Comparison of ENCODE assay signal across 23 cellular contexts in genomic region chr10:95373660-95374059, GRCh38.
"Had no signal": no experiment of that assay in that cellular context is flagged by ENCODE, and none has a peak within 500 bp of the region (broad histone marks: within the 10 kb centered on the region; RNA-seq: fewer than 3 reads in every experiment).

No MANE protein-coding gene starts in this region.

- H3K4me3 Mint-ChIP-seq: dendritic cell treated with granulocyte-macrophage colony-stimulating factor and Interleukin-4, amounts not matched to agents 40 ng/mL and 50 ng/mL, for 4 days; endodermal cell; mesothelial cell of epicardium; natural killer cell treated with Interleukin-12 subunit alpha and Interleukin-12 subunit beta and Interleukin-15 and Interleukin-18, amount 100 ng/mL, for 72 hours; neural progenitor cell; stimulated activated memory B cell treated with anti-CD40 and anti-IgM and Interleukin-4, amounts not matched to agents 10 μg/mL and 1 μg/mL and 100 μg/mL, for 72 hours had no signal

- H3K36me3 ChIP-seq: colonic mucosa, esophagus squamous epithelium, neural progenitor cell had no signal

- H3K9me3 ChIP-seq: colonic mucosa, esophagus squamous epithelium, mucosa of descending colon, thoracic aorta, tibial nerve, upper lobe of left lung had no signal

- ATAC-seq: left lobe of liver; mucosa of descending colon; natural killer cell treated with Interleukin-12 subunit alpha and Interleukin-12 subunit beta and Interleukin-15 and Interleukin-18, amount 100 ng/mL, for 72 hours; sciatic nerve; stimulated activated memory B cell treated with anti-CD40 and anti-IgM and Interleukin-4, amounts not matched to agents 10 μg/mL and 1 μg/mL and 100 μg/mL, for 72 hours; stimulated activated naive CD8-positive, alpha-beta T cell treated with anti-CD3 and anti-CD28 coated beads, Interleukin-15, Interleukin-2, amounts not matched to agents 100 U/mL and 50 U/mL, for 24 hours had no signal

- H3K27ac ChIP-seq: colonic mucosa, esophagus squamous epithelium, neural progenitor cell, parathyroid adenoma, tibial nerve, upper lobe of left lung had no signal

- H3K27me3 ChIP-seq: colonic mucosa, esophagus squamous epithelium, neural progenitor cell, tibial nerve, upper lobe of left lung had no signal

- H3K27ac Mint-ChIP-seq: dendritic cell treated with granulocyte-macrophage colony-stimulating factor and Interleukin-4, amounts not matched to agents 40 ng/mL and 50 ng/mL, for 4 days; endodermal cell; mesothelial cell of epicardium; naive B cell; natural killer cell treated with Interleukin-12 subunit alpha and Interleukin-12 subunit beta and Interleukin-15 and Interleukin-18, amount 100 ng/mL, for 72 hours; neural progenitor cell; progenitor cell of endocrine pancreas; stimulated activated memory B cell treated with anti-CD40 and anti-IgM and Interleukin-4, amounts not matched to agents 10 μg/mL and 1 μg/mL and 100 μg/mL, for 72 hours had no signal

- H3K4me3 ChIP-seq: colonic mucosa, esophagus squamous epithelium, mucosa of descending colon, neural progenitor cell, thoracic aorta, tibial nerve, upper lobe of left lung had no signal

- H2AFZ ChIP-seq: neural progenitor cell, parathyroid adenoma had no signal

- H3K4me1 ChIP-seq: colonic mucosa, parathyroid adenoma had no signal

- H3K36me3 Mint-ChIP-seq: mesothelial cell of epicardium; natural killer cell treated with Interleukin-12 subunit alpha and Interleukin-12 subunit beta and Interleukin-15 and Interleukin-18, amount 100 ng/mL, for 72 hours; neural progenitor cell; stimulated activated memory B cell treated with anti-CD40 and anti-IgM and Interleukin-4, amounts not matched to agents 10 μg/mL and 1 μg/mL and 100 μg/mL, for 72 hours had no signal

- H3K9me3 Mint-ChIP-seq: dendritic cell treated with granulocyte-macrophage colony-stimulating factor and Interleukin-4, amounts not matched to agents 40 ng/mL and 50 ng/mL, for 4 days; endodermal cell; mesothelial cell of epicardium; natural killer cell treated with Interleukin-12 subunit alpha and Interleukin-12 subunit beta and Interleukin-15 and Interleukin-18, amount 100 ng/mL, for 72 hours; neural progenitor cell had no signal

- H3K79me2 ChIP-seq: parathyroid adenoma had no signal

- DNase-seq: colonic mucosa; effector CD8-positive, alpha-beta T cell; endodermal cell; esophagus squamous epithelium; foreskin melanocyte; mesenchymal stem cell; mucosa of descending colon; naive B cell; stimulated activated CD4-positive, alpha-beta T cell treated with anti-CD3 and anti-CD28 coated beads, Interleukin-2, amount 100 ng/mL, for 24 hours; stimulated activated CD4-positive, alpha-beta T cell treated with anti-CD3 and anti-CD28 coated beads, Interleukin-4, amount 100 ng/mL, for 24 hours; stimulated activated naive CD8-positive, alpha-beta T cell treated with anti-CD3 and anti-CD28 coated beads, Interleukin-15, Interleukin-2, amounts not matched to agents 100 U/mL and 50 U/mL, for 24 hours; upper lobe of left lung had no signal

- H3K4me2 ChIP-seq: neural progenitor cell had no signal

- H3K4me1 Mint-ChIP-seq: mesothelial cell of epicardium; naive B cell; neural progenitor cell; stimulated activated memory B cell treated with anti-CD40 and anti-IgM and Interleukin-4, amounts not matched to agents 10 μg/mL and 1 μg/mL and 100 μg/mL, for 72 hours had no signal
